ENCODE assay signal across 15 cellular contexts in genomic region chr6:55448446-55448845, GRCh38.
DNase-seq lines count a peak whose midpoint lies in the region; ATAC-seq, FAIRE-seq and TF ChIP-seq lines count a peak whose summit lies in the region.
"Had no signal": no experiment of that assay in that cellular context is flagged by ENCODE, and none has a peak within 500 bp of the region (broad histone marks: within the 10 kb centered on the region; RNA-seq: fewer than 3 reads in every experiment).

No MANE protein-coding gene starts in this region.

- peak; percentile 5 for DNase-seq in AG04449 (ENCODE audit: low read depth, low spot score)
- no peak for DNase-seq in H54 (ENCODE audit: insufficient read length, low spot score)
- DNase-seq in adipocyte (ENCODE audit: low read depth), result peak; percentile 17
- DNase-seq in hepatic stellate cell (ENCODE audit: low spot score), result peak; percentile 2
- DNase-seq in T-helper 17 cell, result no peak
- DNase-seq in superior temporal gyrus (ENCODE audit: extremely low spot score), result no peak
- DNase-seq in lower leg skin (ENCODE audit: low spot score in 2 of 2), result no peak
- DNase-seq: NCI-H1105, NCI-H187, NCI-H774, Peyer's patch had no signal

- peaks cover 31% of the 10 kb centered on the region for H3K4me1 ChIP-seq in adipocyte (ENCODE audit: control insufficient read depth, insufficient read depth, low read length)
- H3K4me1 ChIP-seq: BLaER1 treated with 17β-estradiol and CSF1 and Interleukin-3, amounts not matched to agents 10 nM and 100 nM; Peyer's patch had no signal

- CTCF ChIA-PET in AG04449 (lab: Yijun Ruan, JAX), result no interaction called here

- no peaks in the 10 kb centered on the region for H3K27me3 Mint-ChIP-seq in T-helper 17 cell

- H3K9me3 ChIP-seq in adipocyte (ENCODE audit: control insufficient read depth, low read length), result no peaks in the 10 kb centered on the region
- no peaks in the 10 kb centered on the region for H3K9me3 ChIP-seq in T-helper 17 cell (ENCODE audit: control insufficient read depth, low read length, poor library complexity, severe bottlenecking)
- H3K9me3 ChIP-seq: BLaER1 treated with 17β-estradiol and CSF1 and Interleukin-3, amounts not matched to agents 10 nM and 100 nM; MG63; Peyer's patch had no signal

- H3K36me3 Mint-ChIP-seq in T-helper 17 cell (ENCODE audit: low read depth), result no peaks in the 10 kb centered on the region

- POLR2A ChIA-PET in AG04449 (lab: Yijun Ruan, JAX), result no interaction called here

- ATAC-seq in T-helper 17 cell (no peak), GM19463 (IDR thresholded peaks at IDR 0.05; ENCODE audit: unreplicated experiment) (no peak)
- ATAC-seq: HepG2 had no signal

- H3K9ac ChIP-seq in adipocyte (ENCODE audit: low read length), result no peak overlapping the region
- H3K9ac ChIP-seq: BLaER1 treated with 17β-estradiol and CSF1 and Interleukin-3, amounts not matched to agents 10 nM and 100 nM had no signal

- intact Hi-C loops in lower leg skin (cut with DNase I; ENCODE audit: low total_unique reads), result loop anchor here (10.0 kb wide), 1 partner anchor 446 kb away; no protein-coding TSS in a partner anchor

- no peak overlapping the region for H3K27ac Mint-ChIP-seq in T-helper 17 cell

- H3K4me3 Mint-ChIP-seq in T-helper 17 cell, result no peak overlapping the region

- H3K27me3 ChIP-seq in adipocyte (replicated peaks; ENCODE audit: control insufficient read depth, insufficient read depth, low read length), result no peaks in the 10 kb centered on the region
- H3K27me3 ChIP-seq: BLaER1 treated with 17β-estradiol and CSF1 and Interleukin-3, amounts not matched to agents 10 nM and 100 nM; MG63; Peyer's patch had no signal

- no peak overlapping the region for H3K4me3 ChIP-seq in AG04449 (ENCODE audit: low read depth, low read length)
- no peak overlapping the region for H3K4me3 ChIP-seq in adipocyte (ENCODE audit: low read length)
- H3K4me3 ChIP-seq in lower leg skin (ENCODE audit: low read depth, poor library complexity, severe bottlenecking), result no peak overlapping the region
- H3K4me3 ChIP-seq: BLaER1 treated with 17β-estradiol and CSF1 and Interleukin-3, amounts not matched to agents 10 nM and 100 nM; MG63; Peyer's patch had no signal

- no peaks in the 10 kb centered on the region for H3K4me1 Mint-ChIP-seq in T-helper 17 cell

- FAIRE-seq in H54 (lab: Jason Lieb, UNC), result peak; percentile 58
- FAIRE-seq: HepG2 had no signal

- TF ChIP-seq CTCF in AG04449 (IDR thresholded peaks at IDR 0.05; ENCODE audit: insufficient read depth, low read length, missing control alignments) (no peak), lower leg skin (IDR thresholded peaks at IDR 0.05) (no peak)

- TF ChIP-seq POLR2A in H54 (IDR thresholded peaks at IDR 0.05; ENCODE audit: low read depth, low read length) (no peak), lower leg skin (IDR thresholded peaks at IDR 0.05) (no peak)

- no peaks in the 10 kb centered on the region for H3K36me3 ChIP-seq in adipocyte (ENCODE audit: control insufficient read depth, insufficient read depth, low read length, severe bottlenecking)
- H3K36me3 ChIP-seq: BLaER1 treated with 17β-estradiol and CSF1 and Interleukin-3, amounts not matched to agents 10 nM and 100 nM; MG63; Peyer's patch had no signal

Comparison
In these comparisons a context has a peak if more than half of its experiments do, and no peak if none do; other contexts are left out.
1. DNase-seq: peak in AG04449 (single experiment), adipocyte (single experiment) and hepatic stellate cell (single experiment); none in H54 (single experiment), T-helper 17 cell (0 of 3), superior temporal gyrus (single experiment) and lower leg skin (0 of 2).